In the genomic region with DNA sequence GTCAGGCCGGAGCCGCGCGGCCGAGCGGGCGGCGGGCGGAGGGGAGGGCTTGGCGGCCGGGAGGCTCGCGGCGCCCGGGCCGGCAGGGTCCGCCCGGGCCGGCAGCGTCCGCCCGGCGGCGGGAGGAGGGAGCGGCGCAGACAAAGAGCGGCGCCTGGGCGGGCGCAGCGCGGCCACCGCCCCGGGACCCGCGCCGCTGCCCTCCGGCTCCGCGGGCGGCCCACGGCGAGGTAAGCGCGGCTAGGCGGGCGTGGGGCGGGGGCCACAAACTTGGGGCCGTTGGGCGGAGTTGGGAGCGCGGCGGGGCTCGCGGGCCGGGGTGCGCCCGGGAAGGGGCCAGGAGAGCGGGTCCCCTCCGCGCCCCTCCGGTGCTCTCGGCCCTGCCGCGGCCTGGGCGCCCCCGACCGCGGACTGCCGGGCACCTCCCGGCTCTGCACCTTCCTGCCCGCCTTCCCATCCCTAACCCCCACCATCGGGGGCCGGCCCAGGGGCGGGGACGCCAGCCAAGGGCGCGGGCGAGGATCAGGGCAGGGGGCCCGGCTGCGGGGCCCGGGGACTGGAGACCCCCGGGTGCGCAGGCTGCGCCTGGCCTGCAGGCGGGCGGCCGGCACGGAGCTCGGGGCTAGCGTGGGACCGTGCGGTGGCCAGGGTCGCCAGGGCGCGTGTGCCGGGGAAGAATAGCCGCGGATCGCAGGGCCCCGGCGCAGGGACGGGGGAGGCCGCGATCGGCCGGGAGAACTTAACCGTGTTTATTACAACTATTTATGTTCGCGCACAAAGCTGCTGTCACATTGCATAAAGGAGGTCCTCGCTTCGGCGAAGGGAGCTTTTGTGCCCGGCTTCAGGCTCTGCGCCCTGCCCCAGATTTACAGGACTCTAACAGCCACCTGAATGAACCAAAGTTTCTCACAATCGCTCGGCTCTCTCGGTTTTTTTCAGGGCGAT, we compare ENCODE assay signal across 8 cellular contexts. TPM values are rescaled to one million over a fixed set of nuclear protein-coding genes. Genes with fewer than 3 reads are reported as not detected.
DNase-seq lines count a peak whose midpoint lies in the region; ATAC-seq and TF ChIP-seq lines count a peak whose summit lies in the region.

A gene (plus strand): TSS at position 4 of the 945 bp plus-strand sequence. CDS start 110,152 bp downstream, outside the sequence.

- peaks cover 15 to 29% of the 10 kb centered on the region in 2 donors for H3K4me1 ChIP-seq in mucosa of rectum (ENCODE audit: control insufficient read depth in 2 of 2, insufficient read depth in 2 of 2, low read length in 2 of 2)
- H3K4me1 ChIP-seq in vagina = peaks cover 54% of the 10 kb centered on the region

- DNase-seq in HT-29 (ENCODE audit: low spot score) (peak; percentile 7), epithelial cell of proximal tubule (ENCODE audit: low read depth) (no peak), vagina (ENCODE audit: extremely low spot score in 2 of 2) (no peak), epidermal melanocyte (ENCODE audit: insufficient read length, low spot score) (no peak)
- DNase-seq in activated CD4-positive, alpha-beta T cell treated with anti-CD3 and anti-CD28 coated beads, Interleukin-2, amount 50 U/mL, for 1 hour = peak; percentile 25

- TF ChIP-seq CTCF in epithelial cell of proximal tubule (conservative IDR thresholded peaks at IDR 0.05; ENCODE audit: low read depth, low read length) = no peak
- no peak for TF ChIP-seq CTCF in vagina (IDR thresholded peaks at IDR 0.05)

- H3K9me3 ChIP-seq in mucosa of rectum (ENCODE audit: control insufficient read depth in 2 of 2, low read length in 2 of 2) (no peaks in the 10 kb centered on the region), vagina (no peaks in the 10 kb centered on the region)

- ATAC-seq in GM21381 (IDR thresholded peaks at IDR 0.05; ENCODE audit: unreplicated experiment) = peak; percentile 16

- H3K27ac ChIP-seq in mucosa of rectum (ENCODE audit: low read depth in 2 of 2, low read length in 2 of 2) (peak within 1 kb of the TSS; percentile 80 to 86), vagina (peak within 1 kb of the TSS; percentile 96)

- TF ChIP-seq POLR2A in vagina (IDR thresholded peaks at IDR 0.05) = no peak

- H3K4me3 ChIP-seq in GM08714 (ENCODE audit: low read length) (peak within 1 kb of the TSS; percentile 92), epithelial cell of proximal tubule (ENCODE audit: low read depth, low read length) (peak within 1 kb of the TSS; percentile 66), mucosa of rectum (ENCODE audit: low read length in 2 of 2) (peak within 1 kb of the TSS; percentile 64 to 89), vagina (peak within 1 kb of the TSS; percentile 76 to 88)

- intact Hi-C loops in vagina (cut with DNase I) = no loop called here

- H3K36me3 ChIP-seq in mucosa of rectum (ENCODE audit: control insufficient read depth in 2 of 2, insufficient read depth in 2 of 2, low read length in 2 of 2) = peaks cover 0 to 3% of the 10 kb centered on the region in 2 donors
- no peaks in the 10 kb centered on the region for H3K36me3 ChIP-seq in vagina

- H3K9ac ChIP-seq in mucosa of rectum (ENCODE audit: low read depth in 1 of 2, low read length in 2 of 2) = peak within 1 kb of the TSS; percentile 86 to 88

- H3K27me3 ChIP-seq in mucosa of rectum (ENCODE audit: control insufficient read depth in 2 of 2, insufficient read depth in 2 of 2, low read length in 2 of 2) (no peaks in the 10 kb centered on the region), vagina (no peaks in the 10 kb centered on the region)

RNA-seq across cellular contexts. Expression of the gene that starts here (rescaled TPM):
- total RNA-seq in HT-29 (2014; rRNA removed; shearing (Covaris generic)) = 29.1 and 31.2 TPM in 2 replicates
- total RNA-seq in epithelial cell of proximal tubule (53.0 and 56.8 TPM in 2 replicates), vagina (45.9 TPM)

Comparison
In these comparisons a context has a peak if more than half of its experiments do, and no peak if none do; other contexts are left out.
1. DNase-seq: peak in HT-29 (single experiment) and activated CD4-positive, alpha-beta T cell treated with anti-CD3 and anti-CD28 coated beads, Interleukin-2, amount 50 U/mL, for 1 hour (single experiment); none in epithelial cell of proximal tubule (single experiment), vagina (0 of 2) and epidermal melanocyte (single experiment).
2. Peak in every context shown above with its lines, with median percentiles within 50 percentile points of each other: H3K4me3 ChIP-seq.